ENCODE assay signal across 8 cellular contexts in the genomic region with DNA sequence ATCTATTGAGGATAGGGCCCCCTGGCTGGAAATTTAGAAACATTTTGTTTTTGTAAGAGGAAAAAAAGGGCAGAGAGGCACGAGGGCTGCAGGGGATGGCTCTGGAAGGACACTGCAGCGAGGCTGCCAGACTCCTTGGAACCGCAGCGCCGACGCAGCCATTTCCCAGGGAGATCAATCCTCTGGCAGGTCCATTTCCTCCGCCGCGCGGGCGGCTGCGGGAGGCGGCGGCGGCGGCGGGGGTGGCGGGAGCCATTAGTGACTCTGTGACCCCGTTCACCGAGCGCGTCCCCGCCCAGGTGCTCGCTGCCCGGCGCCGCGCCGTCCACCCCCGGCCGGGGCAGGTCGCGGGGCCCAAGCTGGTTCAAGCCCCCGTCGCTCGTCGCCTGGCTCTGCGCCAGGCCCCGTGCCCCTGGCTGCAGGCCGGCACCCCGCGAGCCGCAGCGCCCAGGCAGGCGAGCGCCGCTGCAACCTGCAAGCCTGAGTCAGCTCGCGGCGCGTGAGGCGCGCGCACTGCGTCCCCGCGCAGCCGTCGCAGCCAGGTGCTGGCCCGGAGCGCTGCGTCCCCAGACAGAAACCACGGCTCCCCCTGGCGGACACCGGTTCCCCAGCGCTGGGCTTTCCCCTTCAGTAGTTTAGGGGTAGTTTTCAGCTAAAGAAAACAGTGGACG.
DNase-seq lines count a peak whose midpoint lies in the region; ATAC-seq and TF ChIP-seq lines count a peak whose summit lies in the region.

No MANE protein-coding gene starts in this region.

- DNase-seq in AG08395 (ENCODE audit: low spot score): peak; percentile 75
- DNase-seq in NCI-H2196 treated with DMSO at 0.1 percent for 48 hours (lab: John Stamatoyannopoulos, UW; ENCODE audit: unreplicated experiment): peak; percentile 52
- DNase-seq in activated CD4-positive, CD25-positive, alpha-beta regulatory T cell treated with anti-CD3 and anti-CD28 coated beads, Interleukin-2, amount 50 U/mL, for 72 hours: peak; percentile 96
- peak; percentile 92 for DNase-seq in chondrocyte (ENCODE audit: low spot score)
- DNase-seq in stimulated activated CD4-positive, alpha-beta T cell treated with anti-CD3 and anti-CD28 coated beads, Interleukin-1b, Interleukin-23, amount 100 ng/mL, for 4 hours (ENCODE audit: low read depth in 2 of 2): peak; percentile 92 to 97

- H3K36me3 Mint-ChIP-seq in chondrocyte (ENCODE audit: low read depth): no peaks in the 10 kb centered on the region

- H3K27ac ChIP-seq in layer of hippocampus (ENCODE audit: low read depth, low read length): peak overlapping the region; percentile 67

- peak overlapping the region; percentile 29 for H3K27ac Mint-ChIP-seq in chondrocyte (ENCODE audit: unreplicated experiment)

- no peaks in the 10 kb centered on the region for H3K9me3 Mint-ChIP-seq in chondrocyte (ENCODE audit: low read depth)

- H3K4me3 Mint-ChIP-seq in chondrocyte (ENCODE audit: unreplicated experiment): peak overlapping the region; percentile 75

- H3K4me1 Mint-ChIP-seq in chondrocyte (ENCODE audit: low read depth): peaks cover 40% of the 10 kb centered on the region

- no peaks in the 10 kb centered on the region for H3K27me3 Mint-ChIP-seq in chondrocyte (ENCODE audit: low read depth)

- H3K27me3 ChIP-seq in layer of hippocampus (ENCODE audit: control insufficient read depth, insufficient read depth, low read length): no peaks in the 10 kb centered on the region

- TF ChIP-seq CTCF in chondrocyte (IDR thresholded peaks at IDR 0.05): peak; percentile 98

- ATAC-seq in GM18867 (IDR thresholded peaks at IDR 0.05; ENCODE audit: unreplicated experiment) (peak; percentile 90), HG03108 (IDR thresholded peaks at IDR 0.05; ENCODE audit: unreplicated experiment) (peak; percentile 84)

Comparison
In these comparisons a context has a peak if more than half of its experiments do, and no peak if none do; other contexts are left out.
1. Peak in every context shown above with its lines: DNase-seq, ATAC-seq and H3K27ac ChIP-seq.